In the genomic region with DNA sequence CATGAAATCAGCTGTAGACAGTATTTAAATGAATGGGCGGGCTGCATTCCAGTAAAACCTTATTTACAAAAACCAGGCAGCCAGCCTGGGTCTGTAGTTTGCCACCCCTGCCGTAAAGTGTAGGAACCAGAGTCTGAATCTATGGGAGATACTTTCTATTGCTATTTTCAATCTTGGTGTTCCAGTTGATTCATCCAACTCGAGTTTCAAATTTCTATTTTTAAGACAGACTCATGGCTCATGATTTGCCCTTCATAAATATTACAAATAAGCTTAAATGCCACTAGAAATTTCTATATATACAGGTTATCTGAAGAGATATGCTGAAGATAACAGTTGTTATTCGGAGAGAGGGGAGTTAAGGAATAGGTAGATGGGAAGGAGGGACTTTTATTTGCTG, we compare ENCODE assay signal across 31 cellular contexts. TPM values are rescaled to one million over a fixed set of nuclear protein-coding genes. Genes with fewer than 3 reads are reported as not detected.
"Had no signal": no experiment of that assay in that cellular context is flagged by ENCODE, and none has a peak within 500 bp of the region (broad histone marks: within the 10 kb centered on the region; RNA-seq: fewer than 3 reads in every experiment).

No MANE protein-coding gene starts in this region.

- H3K9me3 ChIP-seq: ascending aorta, breast epithelium, colonic mucosa had no signal

- DNase-seq: activated B cell treated with CpG ODN at 0.5 μM for 24 hours; activated CD4-positive, alpha-beta T cell treated with anti-CD3 and anti-CD28 coated beads for 48 hours; activated CD4-positive, alpha-beta T cell treated with anti-CD3 and anti-CD28 coated beads, Interleukin-2, amount 50 U/mL, for 1 hour; activated CD4-positive, alpha-beta T cell treated with anti-CD3 and anti-CD28 coated beads, Interleukin-2, amount 50 U/mL, for 48 hours; activated CD8-positive, alpha-beta memory T cell treated with anti-CD3 and anti-CD28 coated beads for 24 hours; activated CD8-positive, alpha-beta T cell treated with anti-CD3 and anti-CD28 coated beads for 36 hours; activated effector memory CD4-positive, alpha-beta T cell treated with Interleukin-2 at 50 U/mL for 16 hours; activated gamma-delta T cell treated with Interleukin-2 at 50 U/mL for 16 hours; activated naive CD4-positive, alpha-beta T cell treated with Interleukin-2 at 50 U/mL for 16 hours; activated naive CD8-positive, alpha-beta T cell treated with anti-CD3 and anti-CD28 coated beads for 36 hours; activated naive CD8-positive, alpha-beta T cell treated with anti-CD3 and anti-CD28 coated beads, Interleukin-2, amount 50 U/mL, for 24 hours; activated T-cell treated with anti-CD3 and anti-CD28 coated beads, Interleukin-2, amount 50 U/mL, for 4 hours; central memory CD4-positive, alpha-beta T cell; colonic mucosa; effector memory CD4-positive, alpha-beta T cell; endodermal cell; foreskin fibroblast; glutamatergic neuron; heart left ventricle; T-helper 1 cell; T-helper 17 cell; T1000; WERI-Rb-1 had no signal

- H3K4me1 ChIP-seq: ascending aorta, breast epithelium, colonic mucosa, heart left ventricle had no signal

- ATAC-seq: activated CD4-positive, CD25-positive, alpha-beta regulatory T cell treated with anti-CD3 and anti-CD28 coated beads, Interleukin-2, amount 50 U/mL, for 24 hours; activated CD8-positive, alpha-beta T cell treated with anti-CD3 and anti-CD28 coated beads for 36 hours; activated naive CD8-positive, alpha-beta T cell treated with anti-CD3 and anti-CD28 coated beads, Interleukin-2, amount 50 U/mL, for 24 hours; activated T-cell treated with anti-CD3 and anti-CD28 coated beads, Interleukin-2, amount 50 U/mL, for 4 hours; activated T-helper 17 cell treated with anti-CD3 and anti-CD28 coated beads, Interleukin-2, amount 50 U/mL, for 72 hours; esophagus mucosa; heart left ventricle; T-helper 17 cell had no signal

- H3K4me3 ChIP-seq: ascending aorta, breast epithelium, cardiac muscle cell, colonic mucosa, dorsolateral prefrontal cortex, heart left ventricle had no signal

- H3K27ac ChIP-seq: ascending aorta, breast epithelium, cardiac muscle cell, colonic mucosa, dorsolateral prefrontal cortex, heart left ventricle, WERI-Rb-1 had no signal

- H3K36me3 ChIP-seq: ascending aorta, breast epithelium, cardiac muscle cell, colonic mucosa, heart left ventricle, WERI-Rb-1 had no signal

- H3K27me3 ChIP-seq: ascending aorta, breast epithelium, cardiac muscle cell, colonic mucosa, dorsolateral prefrontal cortex, heart left ventricle had no signal

RNA-seq across cellular contexts. Expression of a gene that starts 18.9 kb away (rescaled TPM):
- total RNA-seq: activated B cell treated with CpG ODN at 0.5 μM for 24 hours; activated CD8-positive, alpha-beta T cell treated with anti-CD3 and anti-CD28 coated beads for 36 hours; activated naive CD8-positive, alpha-beta T cell treated with anti-CD3 and anti-CD28 coated beads for 36 hours; activated T-cell treated with anti-CD3 and anti-CD28 coated beads, Interleukin-2, amount 50 U/mL, for 4 hours; activated T-helper 17 cell treated with anti-CD3 and anti-CD28 coated beads, Interleukin-2, amount 50 U/mL, for 72 hours; ascending aorta; cardiac muscle cell; frontal cortex; T-helper 17 cell had no signal
- polyA plus RNA-seq: cardiac muscle cell had no signal
